1 cellular context compared by ENCODE assay signal in the genomic region with DNA sequence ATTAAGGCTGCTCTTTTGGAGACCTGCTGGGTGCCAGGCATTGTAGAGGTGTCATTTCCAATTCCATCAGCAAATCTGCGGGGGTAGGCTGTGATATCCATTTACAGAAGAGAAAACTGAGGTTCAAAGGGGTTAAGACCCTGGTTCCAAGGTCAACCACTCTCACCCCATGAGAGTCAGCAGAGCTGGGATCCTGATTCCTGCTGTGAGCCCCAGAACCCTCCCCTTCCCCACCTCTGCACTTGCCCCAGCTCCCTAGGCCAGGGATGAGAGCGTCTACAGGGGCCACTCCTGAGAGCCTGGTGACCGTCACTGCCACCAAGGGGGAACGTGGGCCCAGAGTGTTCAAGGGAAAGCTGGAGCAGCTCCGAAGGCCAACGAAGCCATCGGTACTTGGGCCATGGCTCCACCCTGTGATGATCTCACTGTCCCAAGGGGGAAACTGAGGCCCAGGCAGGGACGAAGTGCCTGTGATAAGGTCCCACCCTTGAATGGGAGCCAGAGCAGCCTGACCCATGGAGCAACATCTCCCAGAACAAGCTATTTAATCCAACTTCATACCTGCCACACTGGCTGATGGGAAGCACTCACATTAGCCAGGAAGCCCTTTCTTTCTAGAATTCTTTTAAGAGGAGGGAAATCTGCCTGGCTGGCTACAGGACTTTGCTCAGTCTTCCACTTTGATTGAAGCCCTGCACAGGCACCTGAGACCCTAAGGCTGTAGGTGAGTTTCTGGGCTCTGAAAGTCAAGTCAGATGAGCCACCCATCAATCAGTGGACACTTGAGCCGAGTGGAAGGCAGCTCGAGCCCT.
TF ChIP-seq lines count a peak whose summit lies in the region.

No MANE protein-coding gene starts in this region.

TF ChIP-seq in GM23338, 12 proteins besides CTCF, POLR2A, EP300 and RAD21 (continued from another document):
- TF ChIP-seq CREB1 (CRISPR knock-in tag; IDR thresholded peaks at IDR 0.05; ENCODE audit: low read depth): no peak
- TF ChIP-seq EZH2 (IDR thresholded peaks at IDR 0.05; ENCODE audit: low read depth, unreplicated experiment): no peak
- TF ChIP-seq, protein P1, sequence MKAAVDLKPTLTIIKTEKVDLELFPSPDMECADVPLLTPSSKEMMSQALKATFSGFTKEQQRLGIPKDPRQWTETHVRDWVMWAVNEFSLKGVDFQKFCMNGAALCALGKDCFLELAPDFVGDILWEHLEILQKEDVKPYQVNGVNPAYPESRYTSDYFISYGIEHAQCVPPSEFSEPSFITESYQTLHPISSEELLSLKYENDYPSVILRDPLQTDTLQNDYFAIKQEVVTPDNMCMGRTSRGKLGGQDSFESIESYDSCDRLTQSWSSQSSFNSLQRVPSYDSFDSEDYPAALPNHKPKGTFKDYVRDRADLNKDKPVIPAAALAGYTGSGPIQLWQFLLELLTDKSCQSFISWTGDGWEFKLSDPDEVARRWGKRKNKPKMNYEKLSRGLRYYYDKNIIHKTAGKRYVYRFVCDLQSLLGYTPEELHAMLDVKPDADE (IDR thresholded peaks at IDR 0.05): no peak
- no peak for TF ChIP-seq EZH2phosphoT487 (IDR thresholded peaks at IDR 0.05; ENCODE audit: unreplicated experiment)
- TF ChIP-seq STAT1 (IDR thresholded peaks at IDR 0.05; ENCODE audit: unreplicated experiment): no peak
- TF ChIP-seq POLR2AphosphoS5 (IDR thresholded peaks at IDR 0.05; ENCODE audit: low read depth): no peak
- no peak for TF ChIP-seq NANOG (IDR thresholded peaks at IDR 0.05; ENCODE audit: borderline replicate concordance)
